ENCODE assay signal across 9 cellular contexts in the genomic region with DNA sequence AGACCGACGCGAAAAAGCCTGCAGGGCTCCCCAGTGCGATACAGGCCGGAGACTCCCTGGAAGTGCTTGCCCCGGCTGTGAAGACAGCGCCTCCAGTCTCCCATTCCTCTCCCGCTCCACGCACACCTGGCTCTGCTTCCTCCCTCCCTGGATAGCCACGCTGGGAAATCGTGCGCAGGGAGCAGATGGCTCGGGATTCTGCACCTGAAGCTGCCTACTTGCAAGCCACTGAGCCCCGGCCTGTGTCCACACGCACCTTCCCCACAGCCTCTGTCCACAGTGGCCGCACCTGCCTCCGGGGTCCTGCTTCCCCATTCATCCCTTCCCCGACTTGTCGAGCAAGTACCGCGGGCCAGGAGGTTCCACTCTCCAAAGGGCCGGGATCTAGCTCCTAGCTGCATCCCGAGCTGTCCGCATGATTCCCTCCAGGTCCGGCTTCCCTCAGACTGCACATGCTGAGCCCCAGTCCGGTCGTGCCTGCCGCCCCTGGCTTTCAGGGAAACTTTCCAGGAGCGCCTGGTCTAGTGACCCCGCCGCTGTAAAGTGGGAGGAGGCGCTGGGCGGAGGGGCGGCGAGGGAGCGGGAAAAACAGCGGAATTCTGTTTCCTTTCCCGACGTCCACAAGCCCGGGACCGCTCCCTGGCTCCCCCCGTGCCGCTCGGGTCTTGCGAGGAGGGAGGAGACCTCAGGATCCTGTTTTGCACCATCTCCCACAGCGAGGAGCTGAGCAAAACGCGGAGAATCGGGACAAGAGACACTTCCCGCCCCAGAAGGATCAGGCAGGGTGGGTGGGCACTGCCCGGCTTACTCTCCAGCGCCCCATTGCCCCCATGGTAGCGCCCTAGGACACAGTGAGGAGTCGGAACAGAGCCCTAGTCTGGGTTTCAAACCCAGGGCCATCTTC. TPM values are rescaled to one million over a fixed set of nuclear protein-coding genes. Genes with fewer than 3 reads are reported as not detected.
A peak's percentile ranks its signal among the peaks of the same experiment; 100 is the strongest.
DNase-seq lines count a peak whose midpoint lies in the region; ATAC-seq, FAIRE-seq and TF ChIP-seq lines count a peak whose summit lies in the region.
"Had no signal": no experiment of that assay in that cellular context is flagged by ENCODE, and none has a peak within 500 bp of the region (broad histone marks: within the 10 kb centered on the region; RNA-seq: fewer than 3 reads in every experiment).

No MANE protein-coding gene starts in this region.

- H3K36me3 Mint-ChIP-seq in osteocyte (ENCODE audit: unreplicated experiment), result no peaks in the 10 kb centered on the region

- H3K4me1 ChIP-seq in SK-N-SH (ENCODE audit: control insufficient read depth in 1 of 2, insufficient read depth in 2 of 2, low read depth in 1 of 2, low read length in 1 of 2), result peaks cover 0 to 22% of the 10 kb centered on the region in 2 experiments; a peak in 1 of 4 replicates

- H3F3A ChIP-seq in SK-N-SH (replicated peaks; ENCODE audit: insufficient read depth), result no peaks in the 10 kb centered on the region

- DNase-seq in GM18507 (ENCODE audit: extremely low spot score, insufficient read length, low read depth), result no peak
- peak; percentile 78 for DNase-seq in SK-N-SH
- DNase-seq in Right ventricle myocardium superior, result peak; percentile 55
- no peak for DNase-seq in osteocyte (ENCODE audit: extremely low spot score, unreplicated experiment)
- no peak for DNase-seq in NOMO-1 treated with dmso at 0.1 percent for 144 hours (lab: John Stamatoyannopoulos, UW; ENCODE audit: unreplicated experiment)
- DNase-seq in NCI-H2081 (lab: John Stamatoyannopoulos, UW), result no peak

- H2AFZ ChIP-seq in SK-N-SH (ENCODE audit: low read depth), result no peak overlapping the region

- H3K4me3 ChIP-seq in SK-N-SH (ENCODE audit: low read depth in 2 of 2, low read length in 1 of 2), result peak overlapping the region; percentile 32 to 56

- intact Hi-C loops in Right ventricle myocardium superior (cut with DNase I), result loop anchor here (10.0 kb wide), 1 partner anchor 212 kb away; no protein-coding TSS in a partner anchor

- peak overlapping the region in 1 of 2 experiments; percentile 73; a peak in 2 of 4 replicates for H3K27ac ChIP-seq in SK-N-SH (ENCODE audit: low read depth in 2 of 2, low read length in 1 of 2)

- no peak overlapping the region for H3K9ac ChIP-seq in SK-N-SH

- no peaks in the 10 kb centered on the region for H3K9me3 Mint-ChIP-seq in osteocyte (ENCODE audit: unreplicated experiment)

- no peaks in the 10 kb centered on the region for H3K9me2 ChIP-seq in SK-N-SH

- WGBS in SK-N-SH (ENCODE audit: low lambda C conversion rate), result 7% methylated on average over 22 of the region's 54 CpGs

- peaks cover 55% of the 10 kb centered on the region for H3K27me3 ChIP-seq in SK-N-SH (ENCODE audit: insufficient read depth)

- TF ChIP-seq RAD21 in SK-N-SH (IDR thresholded peaks at IDR 0.05; ENCODE audit: low read length), result no peak

- TF ChIP-seq EP300 in SK-N-SH (IDR thresholded peaks at IDR 0.05; ENCODE audit: borderline replicate concordance in 1 of 2, low read depth in 1 of 2, low read length in 1 of 2), result no peak

- peaks cover 37% of the 10 kb centered on the region for H3K4me1 Mint-ChIP-seq in osteocyte (ENCODE audit: unreplicated experiment)

- H3K4me3 Mint-ChIP-seq in osteocyte (ENCODE audit: unreplicated experiment), result peak overlapping the region; percentile 87

- no peaks in the 10 kb centered on the region for H3K79me2 ChIP-seq in SK-N-SH (ENCODE audit: insufficient read depth)

- H3K9me3 ChIP-seq in SK-N-SH, result no peaks in the 10 kb centered on the region

- CTCF ChIA-PET in SK-N-SH (lab: Yijun Ruan, JAX), result interaction anchor here (0.8 to 6.5 kb wide), 6 partner anchors 17 to 882 kb away, joined by 3 to 46 read pairs (median 3); no protein-coding TSS in a partner anchor

- H3K36me3 ChIP-seq in SK-N-SH (replicated peaks in 1 of 2; ENCODE audit: control insufficient read depth in 1 of 2, insufficient read depth in 2 of 2, low read length in 1 of 2), result no peaks in the 10 kb centered on the region

- H3K27ac Mint-ChIP-seq in osteocyte (ENCODE audit: unreplicated experiment), result no peak overlapping the region

- no peak for TF ChIP-seq CTCF in SK-N-SH (IDR thresholded peaks at IDR 0.05)
- TF ChIP-seq CTCF in osteocyte (IDR thresholded peaks at IDR 0.05), result no peak

- H3K4me2 ChIP-seq in SK-N-SH, result peak overlapping the region; percentile 99

- ATAC-seq in Right ventricle myocardium superior (ENCODE audit: poor library complexity) (peak; percentile 3), HG03196 (IDR thresholded peaks at IDR 0.05; ENCODE audit: unreplicated experiment) (no peak), GM18868 (IDR thresholded peaks at IDR 0.05; ENCODE audit: unreplicated experiment) (no peak)

- FAIRE-seq in GM18507 (lab: Jason Lieb, UNC), result peak; percentile 5

- POLR2A ChIA-PET in SK-N-SH (lab: Yijun Ruan, JAX), result no interaction called here

- peaks cover 59% of the 10 kb centered on the region for H3K27me3 Mint-ChIP-seq in osteocyte (ENCODE audit: unreplicated experiment)

- H4K20me1 ChIP-seq in SK-N-SH (ENCODE audit: insufficient read depth), result no peaks in the 10 kb centered on the region

TF ChIP-seq in SK-N-SH, 30 proteins besides CTCF, POLR2A, EP300 and RAD21:
- TF ChIP-seq MXI1 (IDR thresholded peaks at IDR 0.05; ENCODE audit: low read depth, low read length) (peak; percentile 33; the same call in 1 of the 2 replicates), NRF1 (IDR thresholded peaks at IDR 0.05; ENCODE audit: low read depth, low read length) (no peak)

RNA-seq across cellular contexts. Expression of gene SEMA6A, which starts 2.0 kb away (rescaled TPM):
- polyA plus RNA-seq in SK-N-SH (2012; rRNA removed), result 0.18 and 0.29 TPM in 2 replicates
- polyA plus RNA-seq in SK-N-SH (2012; cell fraction: cytosol; rRNA removed), result 0.30 and 0.31 TPM in 2 replicates
- polyA plus RNA-seq in SK-N-SH (2012; cell fraction: nucleus; rRNA removed), result 0.77 and 0.98 TPM in 2 replicates
- total RNA-seq in Right ventricle myocardium superior (6.3 TPM), osteocyte (2.3 and 2.6 TPM in 2 replicates)
- total RNA-seq: LHCN-M2 had no signal

Comparison
In these comparisons a context has a peak if more than half of its experiments do, and no peak if none do; other contexts are left out.
1. DNase-seq: peak in SK-N-SH (single experiment) and Right ventricle myocardium superior (single experiment); none in GM18507 (single experiment), osteocyte (single experiment), NOMO-1 treated with dmso at 0.1 percent for 144 hours (single experiment) and NCI-H2081 (0 of 2).